In the genomic region with DNA sequence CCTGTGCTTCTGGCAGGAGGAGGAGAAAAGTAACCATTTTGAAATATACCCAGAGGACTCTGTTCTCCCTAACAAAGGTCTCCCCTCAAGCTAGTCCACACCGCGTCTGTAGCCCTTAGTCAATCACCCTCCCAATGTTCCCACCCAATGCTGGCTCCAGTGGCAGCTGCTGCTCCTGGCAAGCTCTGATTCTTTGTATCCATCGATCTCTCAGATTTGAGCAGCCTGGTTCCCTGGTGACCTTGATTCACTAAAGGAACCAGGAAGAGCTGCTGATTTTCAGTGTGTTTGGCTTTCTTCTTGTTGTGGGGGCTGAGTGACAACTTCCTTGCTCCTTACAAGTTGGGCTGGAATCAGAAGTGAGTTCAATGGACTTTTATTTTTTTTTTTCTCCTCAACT, we compare ENCODE assay signal across 13 cellular contexts.
A peak's percentile ranks its signal among the peaks of the same experiment; 100 is the strongest.
DNase-seq lines count a peak whose midpoint lies in the region; ATAC-seq, FAIRE-seq and TF ChIP-seq lines count a peak whose summit lies in the region.
"Had no signal": no experiment of that assay in that cellular context is flagged by ENCODE, and none has a peak within 500 bp of the region (broad histone marks: within the 10 kb centered on the region; RNA-seq: fewer than 3 reads in every experiment).

No MANE protein-coding gene starts in this region.

- no peak for FAIRE-seq in endothelial cell of umbilical vein (lab: Jason Lieb, UNC)

- peak overlapping the region; percentile 14 for H2AFZ ChIP-seq in endothelial cell of umbilical vein (ENCODE audit: low read depth, low read length)

- H3K4me3 Mint-ChIP-seq in neural crest cell: no peak overlapping the region
- no peak overlapping the region for H3K4me3 Mint-ChIP-seq in CD4-positive, alpha-beta T cell
- H3K4me3 Mint-ChIP-seq: dendritic cell treated with granulocyte-macrophage colony-stimulating factor and Interleukin-4, amounts not matched to agents 40 ng/mL and 50 ng/mL, for 4 days had no signal

- POLR2A ChIA-PET in endothelial cell of umbilical vein (lab: Charles Lee): no interaction called here
- POLR2A ChIA-PET in CD4-positive, alpha-beta T cell (lab: Charles Lee): no interaction called here

- no peak overlapping the region for H3K4me2 ChIP-seq in endothelial cell of umbilical vein (ENCODE audit: insufficient read depth, low read length)

- peak overlapping the region; percentile 15 for H3K27ac Mint-ChIP-seq in neural crest cell (ENCODE audit: unreplicated experiment)
- H3K27ac Mint-ChIP-seq in CD4-positive, alpha-beta T cell: no peak overlapping the region
- H3K27ac Mint-ChIP-seq: dendritic cell treated with granulocyte-macrophage colony-stimulating factor and Interleukin-4, amounts not matched to agents 40 ng/mL and 50 ng/mL, for 4 days had no signal

- no peaks in the 10 kb centered on the region for H3K27me3 Mint-ChIP-seq in neural crest cell (ENCODE audit: low read depth)
- H3K27me3 Mint-ChIP-seq in CD4-positive, alpha-beta T cell: no peaks in the 10 kb centered on the region

- H3K9me1 ChIP-seq in endothelial cell of umbilical vein (replicated peaks; ENCODE audit: control insufficient read depth, extremely low read depth, insufficient read depth, low read length): no peaks in the 10 kb centered on the region

- H3K36me3 Mint-ChIP-seq in neural crest cell (ENCODE audit: low read depth): no peaks in the 10 kb centered on the region
- peaks cover 4% of the 10 kb centered on the region for H3K36me3 Mint-ChIP-seq in CD4-positive, alpha-beta T cell (ENCODE audit: low read depth)

- no peaks in the 10 kb centered on the region for H3K79me2 ChIP-seq in endothelial cell of umbilical vein (ENCODE audit: control insufficient read depth, insufficient read depth, low read length)

- dilution Hi-C loops in endothelial cell of umbilical vein (cut with MboI; ENCODE audit: extremely low pct_ligation_motif_present, low sequenced_read_pairs): no loop called here

- TF ChIP-seq CTCF in endothelial cell of umbilical vein (IDR thresholded peaks at IDR 0.05; ENCODE audit: extremely low read depth in 1 of 2, insufficient read depth in 1 of 2, low read depth in 1 of 2, low read length in 2 of 2) (no peak), neural crest cell (conservative IDR thresholded peaks at IDR 0.05) (no peak)
- TF ChIP-seq CTCF in CD4-positive, alpha-beta T cell (IDR thresholded peaks at IDR 0.05): no peak

- H3K9ac ChIP-seq in endothelial cell of umbilical vein (replicated peaks; ENCODE audit: extremely low read depth, insufficient read depth, low read length): no peak overlapping the region

- ATAC-seq in CD4-positive, alpha-beta T cell (ENCODE audit: poor library complexity): no peak
- ATAC-seq in GM21723 (IDR thresholded peaks at IDR 0.05; ENCODE audit: unreplicated experiment) (no peak), HG02885 (IDR thresholded peaks at IDR 0.05; ENCODE audit: poor library complexity, unreplicated experiment) (no peak)

- H3K27me3 ChIP-seq in endothelial cell of umbilical vein (ENCODE audit: control insufficient read depth in 2 of 2, insufficient read depth in 2 of 2, low read length in 2 of 2): no peaks in the 10 kb centered on the region
- no peaks in the 10 kb centered on the region for H3K27me3 ChIP-seq in CD4-positive, alpha-beta T cell (ENCODE audit: control insufficient read depth, insufficient read depth, low read length)
- H3K27me3 ChIP-seq: ascending aorta had no signal

- no peak overlapping the region for H3K4me3 ChIP-seq in endothelial cell of umbilical vein (replicated peaks in 1 of 3; ENCODE audit: insufficient read depth in 1 of 3, low read depth in 1 of 3, low read length in 3 of 3)
- H3K4me3 ChIP-seq: ascending aorta had no signal

- H3K9me3 ChIP-seq in endothelial cell of umbilical vein (replicated peaks; ENCODE audit: control insufficient read depth, insufficient read depth, low read length): no peaks in the 10 kb centered on the region
- H3K9me3 ChIP-seq in CD4-positive, alpha-beta T cell (ENCODE audit: control insufficient read depth, low read length): no peaks in the 10 kb centered on the region
- H3K9me3 ChIP-seq: ascending aorta had no signal

- DNase-seq in EH (ENCODE audit: low read depth) (peak; percentile 26), NCI-H2171 (lab: John Stamatoyannopoulos, UW) (peak; percentile 13), endothelial cell of umbilical vein (ENCODE audit: low read depth, low spot score) (peak; percentile 18), neural crest cell (ENCODE audit: low read depth, low spot score) (no peak), NCI-H82 (lab: John Stamatoyannopoulos, UW) (no peak)
- no peak for DNase-seq in CD4-positive, alpha-beta T cell
- DNase-seq: activated gamma-delta T cell treated with Interleukin-2 at 50 U/mL for 16 hours, OCI-M1, SW 1271 had no signal

- no peaks in the 10 kb centered on the region for H3K9me3 Mint-ChIP-seq in neural crest cell
- no peaks in the 10 kb centered on the region for H3K9me3 Mint-ChIP-seq in CD4-positive, alpha-beta T cell
- H3K9me3 Mint-ChIP-seq: dendritic cell treated with granulocyte-macrophage colony-stimulating factor and Interleukin-4, amounts not matched to agents 40 ng/mL and 50 ng/mL, for 4 days had no signal

- intact Hi-C loops in endothelial cell of umbilical vein (cut with micrococcal nuclease): no loop called here
- intact Hi-C loops in CD4-positive, alpha-beta T cell (cut with DNase I, micrococcal nuclease): no loop called here

- no peak for TF ChIP-seq POLR2A in endothelial cell of umbilical vein (IDR thresholded peaks at IDR 0.05; ENCODE audit: low read depth, low read length)

- CTCF ChIA-PET in endothelial cell of umbilical vein (lab: Charles Lee): interaction anchor here (1.1 to 1.5 kb wide), 4 partner anchors 8 to 119 kb away, joined by 3 to 13 read pairs (median 3); no protein-coding TSS in a partner anchor
- CTCF ChIA-PET in CD4-positive, alpha-beta T cell (lab: Charles Lee): no interaction called here

- no peak overlapping the region for H3K27ac ChIP-seq in endothelial cell of umbilical vein (ENCODE audit: insufficient read depth, low read depth, low read length)
- H3K27ac ChIP-seq in CD4-positive, alpha-beta T cell (ENCODE audit: low read depth, low read length): no peak overlapping the region

- no TSS peak for BruUV-seq in endothelial cell of umbilical vein (replicated peaks; lab: Mats Ljungman, UMichigan)

- H3K36me3 ChIP-seq in endothelial cell of umbilical vein (ENCODE audit: control insufficient read depth in 2 of 2, extremely low read depth in 1 of 2, insufficient read depth in 2 of 2, low read length in 2 of 2): no peaks in the 10 kb centered on the region
- H3K36me3 ChIP-seq: ascending aorta had no signal

- no peaks in the 10 kb centered on the region for H3K4me1 ChIP-seq in endothelial cell of umbilical vein (ENCODE audit: control insufficient read depth, extremely low read depth, insufficient read depth, low read length)

- H3K4me1 Mint-ChIP-seq in neural crest cell: peaks cover 6% of the 10 kb centered on the region
- H3K4me1 Mint-ChIP-seq in CD4-positive, alpha-beta T cell (ENCODE audit: low read depth): no peaks in the 10 kb centered on the region

- H4K20me1 ChIP-seq in endothelial cell of umbilical vein (replicated peaks; ENCODE audit: control insufficient read depth, extremely low read depth, insufficient read depth, low read length): no peaks in the 10 kb centered on the region

TF ChIP-seq in endothelial cell of umbilical vein, 7 proteins besides CTCF, POLR2A, EP300 and RAD21:
- no peak for TF ChIP-seq MYC (IDR thresholded peaks at IDR 0.05; ENCODE audit: low read depth, low read length)
- TF ChIP-seq FOS (IDR thresholded peaks at IDR 0.05; ENCODE audit: borderline replicate concordance, insufficient read depth, low read length): no peak
- TF ChIP-seq GATA2 (IDR thresholded peaks at IDR 0.05; ENCODE audit: insufficient read depth, insufficient read length, low read depth, low read length): no peak
- no peak for TF ChIP-seq POLR2AphosphoS5 (IDR thresholded peaks at IDR 0.05; ENCODE audit: insufficient read depth, low read depth, low read length)
- no peak for TF ChIP-seq JUN (IDR thresholded peaks at IDR 0.05; ENCODE audit: borderline replicate concordance, insufficient read depth, insufficient read length, low read depth)
- TF ChIP-seq MAX (IDR thresholded peaks at IDR 0.05; ENCODE audit: insufficient read depth, insufficient read length): no peak
- TF ChIP-seq EZH2 (IDR thresholded peaks at IDR 0.05; ENCODE audit: borderline replicate concordance, low read depth, low read length, severe bottlenecking): no peak

Comparison
In these comparisons a context has a peak if more than half of its experiments do, and no peak if none do; other contexts are left out.
1. DNase-seq: peak in EH (single experiment), NCI-H2171 (single experiment) and endothelial cell of umbilical vein (single experiment); none in neural crest cell (single experiment), NCI-H82 (single experiment) and CD4-positive, alpha-beta T cell (0 of 10).